ENCODE assay signal across 23 cellular contexts in the genomic region with DNA sequence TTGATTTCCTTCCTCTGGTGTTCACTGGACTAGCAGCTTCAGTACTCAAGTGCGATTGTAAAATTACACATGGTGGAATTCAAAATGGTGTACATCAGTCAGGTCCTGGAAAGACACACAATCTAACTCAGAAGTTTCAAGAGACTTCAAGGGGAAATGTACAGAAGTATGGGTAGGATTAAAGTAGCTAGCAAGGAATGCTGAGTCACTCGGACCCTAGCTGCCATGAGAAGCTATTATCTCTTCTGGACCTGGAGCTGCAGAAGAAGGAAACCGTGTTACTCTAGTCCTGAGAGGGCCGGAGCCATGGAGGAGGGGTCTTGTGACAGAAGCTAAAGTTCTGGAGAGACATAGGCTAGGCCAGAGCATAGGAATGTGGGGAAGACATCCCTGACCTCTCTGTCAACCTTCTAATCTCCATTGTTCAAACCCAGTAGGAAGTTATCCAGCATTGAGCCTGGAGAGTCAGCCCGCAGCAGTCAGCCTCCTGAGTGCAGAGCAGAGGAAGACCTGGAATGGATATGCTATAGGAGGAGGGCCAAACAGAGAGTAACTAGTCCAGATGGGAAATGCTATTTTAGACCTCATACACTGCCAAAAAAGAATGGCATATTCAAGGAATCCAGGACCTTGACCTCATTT.
DNase-seq lines count a peak whose midpoint lies in the region; ATAC-seq, FAIRE-seq and TF ChIP-seq lines count a peak whose summit lies in the region.
"Had no signal": no experiment of that assay in that cellular context is flagged by ENCODE, and none has a peak within 500 bp of the region (broad histone marks: within the 10 kb centered on the region; RNA-seq: fewer than 3 reads in every experiment).

No MANE protein-coding gene starts in this region.

- peak overlapping the region; percentile 81 for H3K27ac Mint-ChIP-seq in progenitor cell of endocrine pancreas
- H3K27ac Mint-ChIP-seq: activated naive CD8-positive, alpha-beta T cell treated with anti-CD3 and anti-CD28 coated beads, Interleukin-2, amount 10 ng/mL, durations not matched to agents 7 days and 5 days; activated T-helper 17 cell treated with anti-CD3 and anti-CD28 coated beads, Interleukin-2, amount 50 U/mL, for 72 hours; brain had no signal

- in situ Hi-C loops in K562 (cut with MboI) = no loop called here

- CTCF ChIA-PET in K562 (lab: Yijun Ruan, JAX; ENCODE audit: low intra/inter-chr PET ratio) = no interaction called here

- DNase-seq in ELF-1 (ENCODE audit: low read depth, low spot score) (peak; percentile 78), K562 (ENCODE audit: extremely low read depth in 1 of 4, low spot score in 3 of 4) (peak in 1 of 4 experiments; percentile 17), left ventricle myocardium superior (no peak), progenitor cell of endocrine pancreas (ENCODE audit: low spot score, unreplicated experiment) (no peak), SW 1271 (lab: John Stamatoyannopoulos, UW) (no peak), T1000 (lab: John Stamatoyannopoulos, UW) (no peak), SIG-M5 (lab: John Stamatoyannopoulos, UW) (no peak), middle frontal gyrus (ENCODE audit: extremely low spot score, low spot score) (no peak)
- DNase-seq: activated CD4-positive, alpha-beta T cell treated with anti-CD3 and anti-CD28 coated beads, Interleukin-2, amount 50 U/mL, for 1 hour; activated naive CD8-positive, alpha-beta T cell treated with anti-CD3 and anti-CD28 coated beads, Interleukin-2, amount 10 ng/mL, durations not matched to agents 7 days and 5 days; Caco-2; DND-41; foreskin keratinocyte; MG63; NCI-H1436; NCI-H524 treated with DMSO at 0.1 percent for 48 hours; nephron progenitor cell had no signal

- H3K27ac ChIP-seq in K562 (ENCODE audit: extremely low read depth, low read depth, low read length) = no peak overlapping the region
- H3K27ac ChIP-seq: A549, BLaER1, foreskin keratinocyte, thoracic aorta had no signal

- no peaks in the 10 kb centered on the region for H3K27me3 ChIP-seq in K562 (ENCODE audit: control insufficient read depth in 2 of 2, insufficient read depth in 2 of 2, low read length in 2 of 2)
- H3K27me3 ChIP-seq: BLaER1, foreskin keratinocyte, MG63 had no signal

- BruUV-seq in K562 (replicated peaks; lab: Mats Ljungman, UMichigan) = no TSS peak

- H3K36me3 Mint-ChIP-seq in progenitor cell of endocrine pancreas (ENCODE audit: insufficient read depth) = no peaks in the 10 kb centered on the region
- H3K36me3 Mint-ChIP-seq: activated naive CD8-positive, alpha-beta T cell treated with anti-CD3 and anti-CD28 coated beads, Interleukin-2, amount 10 ng/mL, durations not matched to agents 7 days and 5 days; brain had no signal

- ATAC-seq in K562 (peak; percentile 57), left ventricle myocardium superior (peak; percentile 81)
- ATAC-seq: A549; activated T-helper 17 cell treated with anti-CD3 and anti-CD28 coated beads, Interleukin-2, amount 50 U/mL, for 72 hours; foreskin keratinocyte had no signal

- H3K4me3 Mint-ChIP-seq in progenitor cell of endocrine pancreas (ENCODE audit: low read depth) = no peak overlapping the region
- H3K4me3 Mint-ChIP-seq: activated naive CD8-positive, alpha-beta T cell treated with anti-CD3 and anti-CD28 coated beads, Interleukin-2, amount 10 ng/mL, durations not matched to agents 7 days and 5 days; activated T-helper 17 cell treated with anti-CD3 and anti-CD28 coated beads, Interleukin-2, amount 50 U/mL, for 72 hours; brain; nephron progenitor cell had no signal

- TF ChIP-seq POLR2A in K562 (conservative IDR thresholded peaks at IDR 0.05) = no peak

- no peak for FAIRE-seq in K562 (lab: Jason Lieb, UNC)
- FAIRE-seq: A549, endothelial cell of umbilical vein had no signal

- no peaks in the 10 kb centered on the region for H3K79me2 ChIP-seq in K562 (ENCODE audit: control insufficient read depth, insufficient read depth, low read length)

- H3K4me3 ChIP-seq in K562 = no peak overlapping the region
- H3K4me3 ChIP-seq: A549, BLaER1, MG63, thoracic aorta had no signal

- H2AFZ ChIP-seq in K562 (ENCODE audit: low read depth, low read length) = 0 out of 2 replicates have a peak overlapping the region, but pooled peaks have one; percentile 28

- no peaks in the 10 kb centered on the region for H3K36me3 ChIP-seq in K562 (ENCODE audit: control insufficient read depth, insufficient read depth, low read length)
- H3K36me3 ChIP-seq: BLaER1, MG63, thoracic aorta had no signal

- POLR2A ChIA-PET in K562 (lab: Yijun Ruan, JAX) = interaction anchor here (1.0 kb wide), 1 partner anchor 12 kb away, joined by 3 read pairs; no protein-coding TSS in a partner anchor

- no peaks in the 10 kb centered on the region for H3K9me3 Mint-ChIP-seq in progenitor cell of endocrine pancreas (ENCODE audit: low read depth)
- H3K9me3 Mint-ChIP-seq: activated naive CD8-positive, alpha-beta T cell treated with anti-CD3 and anti-CD28 coated beads, Interleukin-2, amount 10 ng/mL, durations not matched to agents 7 days and 5 days; activated T-helper 17 cell treated with anti-CD3 and anti-CD28 coated beads, Interleukin-2, amount 50 U/mL, for 72 hours; brain; nephron progenitor cell had no signal

- no peak for TF ChIP-seq EP300 in K562 (IDR thresholded peaks at IDR 0.05; ENCODE audit: low read length)

- H3K4me2 ChIP-seq in K562 (ENCODE audit: insufficient read depth, low read length) = no peak overlapping the region; the same call in 1 of the 2 replicates
- H3K4me2 ChIP-seq: A549, BLaER1 had no signal

- H4K20me1 ChIP-seq in K562 (replicated peaks; ENCODE audit: control insufficient read depth, insufficient read depth, low read length) = no peaks in the 10 kb centered on the region
- H4K20me1 ChIP-seq: BLaER1 had no signal

- no peaks in the 10 kb centered on the region for H3K9me3 ChIP-seq in K562 (replicated peaks; ENCODE audit: control insufficient read depth, insufficient read depth, low read depth, low read length)
- H3K9me3 ChIP-seq: A549, BLaER1, Caco-2, MG63, thoracic aorta had no signal

- no peaks in the 10 kb centered on the region for H3K4me1 ChIP-seq in K562 (replicated peaks in 1 of 2; ENCODE audit: control insufficient read depth in 2 of 2, insufficient read depth in 2 of 2, low read length in 2 of 2)
- H3K4me1 ChIP-seq: A549, BLaER1, Caco-2 had no signal

- intact Hi-C loops in K562 (cut with micrococcal nuclease) = no loop called here
- intact Hi-C loops in left ventricle myocardium superior (cut with micrococcal nuclease) = no loop called here

- no peaks in the 10 kb centered on the region for H3K9me1 ChIP-seq in K562 (ENCODE audit: control insufficient read depth, insufficient read depth, low read length)

- peak overlapping the region in 1 of 2 experiments; percentile 13; a peak in 1 of 4 replicates for H3K9ac ChIP-seq in K562 (ENCODE audit: insufficient read depth in 1 of 2, low read depth in 2 of 2, low read length in 2 of 2)
- H3K9ac ChIP-seq: BLaER1 had no signal

- 3% methylated on average over 5 of the region's 5 CpGs for WGBS in K562 (ENCODE audit: insufficient coverage, low coverage, missing lambda C conversion rate)

- H3K4me1 Mint-ChIP-seq in progenitor cell of endocrine pancreas (ENCODE audit: low read depth) = peaks cover 18% of the 10 kb centered on the region
- H3K4me1 Mint-ChIP-seq: activated naive CD8-positive, alpha-beta T cell treated with anti-CD3 and anti-CD28 coated beads, Interleukin-2, amount 10 ng/mL, durations not matched to agents 7 days and 5 days; activated T-helper 17 cell treated with anti-CD3 and anti-CD28 coated beads, Interleukin-2, amount 50 U/mL, for 72 hours; nephron progenitor cell had no signal

- TF ChIP-seq RAD21 in K562 (CRISPR knock-in tag; conservative IDR thresholded peaks at IDR 0.05 in 1 of 2, IDR thresholded peaks at IDR 0.05 in 1 of 2) = no peak

- no peaks in the 10 kb centered on the region for H3K27me3 Mint-ChIP-seq in progenitor cell of endocrine pancreas
- H3K27me3 Mint-ChIP-seq: brain had no signal

- TF ChIP-seq CTCF in K562 (IDR thresholded peaks at IDR 0.05 in 2 of 3, conservative IDR thresholded peaks at IDR 0.05 in 1 of 3; ENCODE audit: insufficient read depth in 2 of 3, low read depth in 1 of 3, low read length in 3 of 3) (no peak), progenitor cell of endocrine pancreas (IDR thresholded peaks at IDR 0.05; ENCODE audit: unreplicated experiment) (no peak)

TF ChIP-seq in K562, 482 proteins besides CTCF, POLR2A, EP300 and RAD21 (continues in another document):
- TF ChIP-seq STAT5A (IDR thresholded peaks at IDR 0.05; ENCODE audit: borderline replicate concordance, low read length) = no peak
- TF ChIP-seq MAFF (IDR thresholded peaks at IDR 0.05; ENCODE audit: low read length) = peak; percentile 43
- TF ChIP-seq ZNF316 (IDR thresholded peaks at IDR 0.05) = peak; percentile 47
- peak; percentile 52 for TF ChIP-seq MAFG (tag; conservative IDR thresholded peaks at IDR 0.05)
- no peak for TF ChIP-seq TSC22D4 (tag; IDR thresholded peaks at IDR 0.05)
- no peak for TF ChIP-seq ZNF76 (CRISPR knock-in tag; IDR thresholded peaks at IDR 0.05; ENCODE audit: borderline replicate concordance)
- no peak for TF ChIP-seq ZNF696 (CRISPR knock-in tag; conservative IDR thresholded peaks at IDR 0.05)
- TF ChIP-seq SNIP1 (IDR thresholded peaks at IDR 0.05; ENCODE audit: low read depth) = no peak
- peak; percentile 17; the same call in 1 of the 2 replicates for TF ChIP-seq MAFK (IDR thresholded peaks at IDR 0.05; ENCODE audit: low read length)
- no peak for TF ChIP-seq PCBP1 (IDR thresholded peaks at IDR 0.05; ENCODE audit: low read depth, low read length, poor library complexity, severe bottlenecking)
- TF ChIP-seq GABPA (tag; conservative IDR thresholded peaks at IDR 0.05; ENCODE audit: low read depth) = no peak
- TF ChIP-seq NFE2 (IDR thresholded peaks at IDR 0.05; ENCODE audit: low read depth) = peak; percentile 54; the same call in 1 of the 2 replicates
- TF ChIP-seq, protein P1, sequence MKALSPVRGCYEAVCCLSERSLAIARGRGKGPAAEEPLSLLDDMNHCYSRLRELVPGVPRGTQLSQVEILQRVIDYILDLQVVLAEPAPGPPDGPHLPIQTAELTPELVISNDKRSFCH (CRISPR knock-in tag; IDR thresholded peaks at IDR 0.05) = no peak
- TF ChIP-seq, protein P1 (tag; IDR thresholded peaks at IDR 0.05) = no peak
- TF ChIP-seq DACH1 (IDR thresholded peaks at IDR 0.05; ENCODE audit: partially characterized antibody) = no peak
- TF ChIP-seq RBM17 (IDR thresholded peaks at IDR 0.05; ENCODE audit: borderline replicate concordance, low read depth, low read length) = no peak
- TF ChIP-seq NFE2L1 (tag; IDR thresholded peaks at IDR 0.05; ENCODE audit: borderline replicate concordance, low read depth) = peak; percentile 50; the same call in 1 of the 2 replicates
